Comparison of ENCODE assay signal across 1 cellular context in the genomic region with DNA sequence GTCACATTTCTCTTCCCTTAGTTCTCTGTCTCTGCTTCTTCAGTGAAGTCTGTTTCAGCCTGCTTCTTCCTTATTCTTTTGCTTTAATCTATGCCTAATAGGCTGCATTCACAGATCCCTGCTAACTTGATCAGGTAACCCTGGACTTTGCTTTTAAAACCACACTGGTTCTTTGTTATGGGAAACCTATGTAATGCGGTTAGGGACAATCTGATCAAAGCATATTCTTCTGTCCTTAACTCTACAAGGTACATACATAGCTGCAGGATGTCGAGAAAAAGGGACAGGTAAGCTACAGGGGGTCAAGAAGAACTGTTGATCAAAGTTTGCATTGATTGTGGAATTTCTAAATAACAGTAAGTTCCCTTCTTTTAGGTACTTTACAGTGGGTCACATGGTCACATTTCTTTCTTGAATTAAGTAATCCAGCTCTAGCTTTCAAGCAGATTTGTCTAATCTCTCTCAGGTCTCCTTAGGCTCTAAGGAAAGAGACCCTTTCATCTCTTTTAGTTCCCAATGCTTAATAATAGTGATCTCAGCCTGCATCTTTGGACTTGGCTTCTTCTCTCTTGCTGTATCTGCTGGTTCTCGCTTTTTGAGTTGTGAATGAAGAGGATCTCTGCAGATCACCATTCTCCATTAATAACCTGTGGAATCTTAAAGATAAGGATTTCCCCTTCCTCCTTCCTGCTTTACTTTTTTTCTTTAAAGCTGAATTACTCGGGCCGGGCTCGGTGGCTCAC.
TF ChIP-seq lines count a peak whose summit lies in the region.

No MANE protein-coding gene starts in this region.

TF ChIP-seq in GM23338, 12 proteins besides CTCF, POLR2A, EP300 and RAD21:
- TF ChIP-seq STAT1 (IDR thresholded peaks at IDR 0.05; ENCODE audit: unreplicated experiment): no peak
- TF ChIP-seq ZNF331 (CRISPR knock-in tag; IDR thresholded peaks at IDR 0.05; ENCODE audit: low read depth): no peak
- no peak for TF ChIP-seq CREB1 (CRISPR knock-in tag; IDR thresholded peaks at IDR 0.05; ENCODE audit: low read depth)
- TF ChIP-seq POLR2AphosphoS5 (IDR thresholded peaks at IDR 0.05; ENCODE audit: low read depth): no peak
- no peak for TF ChIP-seq EZH2phosphoT487 (IDR thresholded peaks at IDR 0.05; ENCODE audit: unreplicated experiment)
- TF ChIP-seq ZNF114 (CRISPR knock-in tag; IDR thresholded peaks at IDR 0.05): no peak
- TF ChIP-seq JUNB (IDR thresholded peaks at IDR 0.05; ENCODE audit: unreplicated experiment): no peak
- no peak for TF ChIP-seq NANOG (IDR thresholded peaks at IDR 0.05; ENCODE audit: borderline replicate concordance)
- TF ChIP-seq, protein P1, sequence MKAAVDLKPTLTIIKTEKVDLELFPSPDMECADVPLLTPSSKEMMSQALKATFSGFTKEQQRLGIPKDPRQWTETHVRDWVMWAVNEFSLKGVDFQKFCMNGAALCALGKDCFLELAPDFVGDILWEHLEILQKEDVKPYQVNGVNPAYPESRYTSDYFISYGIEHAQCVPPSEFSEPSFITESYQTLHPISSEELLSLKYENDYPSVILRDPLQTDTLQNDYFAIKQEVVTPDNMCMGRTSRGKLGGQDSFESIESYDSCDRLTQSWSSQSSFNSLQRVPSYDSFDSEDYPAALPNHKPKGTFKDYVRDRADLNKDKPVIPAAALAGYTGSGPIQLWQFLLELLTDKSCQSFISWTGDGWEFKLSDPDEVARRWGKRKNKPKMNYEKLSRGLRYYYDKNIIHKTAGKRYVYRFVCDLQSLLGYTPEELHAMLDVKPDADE (IDR thresholded peaks at IDR 0.05): no peak
- no peak for TF ChIP-seq EZH2 (IDR thresholded peaks at IDR 0.05; ENCODE audit: low read depth, unreplicated experiment)
TF ChIP-seq in GM23338: peak in this region for 0.
